Comparison of ENCODE assay signal across 8 cellular contexts in the genomic region with DNA sequence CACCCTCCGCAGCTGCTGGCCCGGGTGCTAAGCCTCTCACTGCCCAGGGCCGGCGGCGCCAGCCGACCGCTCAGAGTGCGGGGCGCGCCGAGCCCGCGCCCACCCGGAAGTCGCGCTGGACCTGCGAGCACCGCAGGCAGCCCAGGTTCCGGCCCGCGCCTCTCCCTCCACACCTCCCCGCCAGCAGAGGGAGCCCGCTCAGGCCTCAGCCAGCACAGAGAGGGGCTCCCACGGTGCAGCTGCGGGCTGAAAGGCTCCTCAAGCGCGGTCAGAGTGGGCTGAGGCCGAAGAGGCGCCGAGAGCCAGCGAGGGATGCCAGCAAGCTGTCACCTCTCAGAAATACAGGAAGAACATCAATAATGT.
DNase-seq lines count a peak whose midpoint lies in the region; ATAC-seq and TF ChIP-seq lines count a peak whose summit lies in the region.
"Not testable (repeated sequence)": the region's sequence is repeated elsewhere in the genome, so short reads cannot be mapped to it uniquely, and the experiment has no call there.

No MANE protein-coding gene starts in this region.

- not testable (repeated sequence) for H3K9me3 ChIP-seq in BLaER1 treated with 17β-estradiol and CSF1 and Interleukin-3, amounts not matched to agents 10 nM and 100 nM (replicated peaks in 1 of 11); esophagus muscularis mucosa; lung (ENCODE audit: control insufficient read depth in 2 of 2, insufficient read depth in 1 of 2, low read length in 1 of 2)

- intact Hi-C loops in esophagus muscularis mucosa (cut with DNase I): not testable (repeated sequence)

- H3K36me3 Mint-ChIP-seq in activated T-helper 17 cell treated with anti-CD3 and anti-CD28 coated beads, Interleukin-2, amount 50 U/mL, for 72 hours (ENCODE audit: low read depth): not testable (repeated sequence)

- ATAC-seq in GM19463 (IDR thresholded peaks at IDR 0.05; ENCODE audit: unreplicated experiment): peak; percentile 67
- ATAC-seq in HG03135 (IDR thresholded peaks at IDR 0.05; ENCODE audit: unreplicated experiment): peak; percentile 81
- peak; percentile 93 for ATAC-seq in activated T-helper 17 cell treated with anti-CD3 and anti-CD28 coated beads, Interleukin-2, amount 50 U/mL, for 72 hours (replicated peaks)
- peak; percentile 93 for ATAC-seq in lung (ENCODE audit: insufficient read depth, low FRiP score)

- H3K27me3 ChIP-seq in BLaER1 treated with 17β-estradiol and CSF1 and Interleukin-3, amounts not matched to agents 10 nM and 100 nM; esophagus muscularis mucosa; lung (ENCODE audit: control insufficient read depth, insufficient read depth): not testable (repeated sequence)

- not testable (repeated sequence) for TF ChIP-seq POLR2A in esophagus muscularis mucosa (IDR thresholded peaks at IDR 0.05; ENCODE audit: low read depth)

- H3K4me3 Mint-ChIP-seq in activated T-helper 17 cell treated with anti-CD3 and anti-CD28 coated beads, Interleukin-2, amount 50 U/mL, for 72 hours: not testable (repeated sequence)

- H3K27ac Mint-ChIP-seq in activated T-helper 17 cell treated with anti-CD3 and anti-CD28 coated beads, Interleukin-2, amount 50 U/mL, for 72 hours: not testable (repeated sequence)

- TF ChIP-seq CTCF in esophagus muscularis mucosa (IDR thresholded peaks at IDR 0.05); lung (IDR thresholded peaks at IDR 0.05; ENCODE audit: control extremely low read depth, extremely low read depth): not testable (repeated sequence)

- peak overlapping the region in 10 of 11 experiments; percentile 49 to 75 (median 64); a peak in 19 of 22 replicates for H3K27ac ChIP-seq in BLaER1 treated with 17β-estradiol and CSF1 and Interleukin-3, amounts not matched to agents 10 nM and 100 nM
- H3K27ac ChIP-seq in esophagus muscularis mucosa (replicated peaks in 1 of 4): peak overlapping the region; percentile 88 to 92 (median 90)
- H3K27ac ChIP-seq in lung (ENCODE audit: low read depth in 1 of 2, low read length in 1 of 2): not testable (repeated sequence)

- not testable (repeated sequence) for H4K20me1 ChIP-seq in BLaER1 treated with 17β-estradiol and CSF1 and Interleukin-3, amounts not matched to agents 10 nM and 100 nM

- not testable (repeated sequence) for H3K4me1 ChIP-seq in BLaER1 treated with 17β-estradiol and CSF1 and Interleukin-3, amounts not matched to agents 10 nM and 100 nM; esophagus muscularis mucosa; lung (ENCODE audit: control insufficient read depth in 2 of 2, insufficient read depth in 2 of 2, low read length in 2 of 2)

- H3K9me3 Mint-ChIP-seq in activated T-helper 17 cell treated with anti-CD3 and anti-CD28 coated beads, Interleukin-2, amount 50 U/mL, for 72 hours: not testable (repeated sequence)

- TF ChIP-seq EP300 in esophagus muscularis mucosa (IDR thresholded peaks at IDR 0.05): not testable (repeated sequence)

- H3K27me3 Mint-ChIP-seq in activated T-helper 17 cell treated with anti-CD3 and anti-CD28 coated beads, Interleukin-2, amount 50 U/mL, for 72 hours: not testable (repeated sequence)

- not testable (repeated sequence) for H3K36me3 ChIP-seq in BLaER1 treated with 17β-estradiol and CSF1 and Interleukin-3, amounts not matched to agents 10 nM and 100 nM; esophagus muscularis mucosa; lung (ENCODE audit: control insufficient read depth in 2 of 2, insufficient read depth in 2 of 2, low read length in 2 of 2)

- not testable (repeated sequence) for H3K4me2 ChIP-seq in BLaER1 treated with 17β-estradiol and CSF1 and Interleukin-3, amounts not matched to agents 10 nM and 100 nM

- peak overlapping the region in 9 of 10 experiments; percentile 32 to 62 (median 50); a peak in 12 of 20 replicates for H3K4me3 ChIP-seq in BLaER1 treated with 17β-estradiol and CSF1 and Interleukin-3, amounts not matched to agents 10 nM and 100 nM
- peak overlapping the region; percentile 58 to 76 (median 66) for H3K4me3 ChIP-seq in esophagus muscularis mucosa
- H3K4me3 ChIP-seq in lung: not testable (repeated sequence)

- peak; percentile 32 for DNase-seq in RKO (ENCODE audit: low spot score)
- DNase-seq in esophagus muscularis mucosa (ENCODE audit: extremely low spot score); lung (ENCODE audit: low spot score): not testable (repeated sequence)
- DNase-seq in stimulated activated CD8-positive, alpha-beta memory T cell treated with anti-CD3 and anti-CD28 coated beads, Interleukin-4, amount 100 ng/mL, for 24 hours (ENCODE audit: low read depth): peak; percentile 46

- H3K9ac ChIP-seq in BLaER1 treated with 17β-estradiol and CSF1 and Interleukin-3, amounts not matched to agents 10 nM and 100 nM: peak overlapping the region in 9 of 11 experiments; percentile 59 to 73 (median 70); a peak in 15 of 22 replicates

- no CpG with 5 or more reads among the region's 31 CpGs for WGBS in esophagus muscularis mucosa
- 0 to 1% methylated on average over 6 to 14 of the region's 31 CpGs for WGBS in lung, 2 donors

- not testable (repeated sequence) for H3K4me1 Mint-ChIP-seq in activated T-helper 17 cell treated with anti-CD3 and anti-CD28 coated beads, Interleukin-2, amount 50 U/mL, for 72 hours
